Comparison of ENCODE assay signal across 8 cellular contexts in genomic region chr3:68876112-68876713, GRCh38. TPM values are rescaled to one million over a fixed set of nuclear protein-coding genes. Genes with fewer than 3 reads are reported as not detected.
DNase-seq lines count a peak whose midpoint lies in the region; ATAC-seq, FAIRE-seq and TF ChIP-seq lines count a peak whose summit lies in the region.

No MANE protein-coding gene starts in this region.

- H2AFZ ChIP-seq in fibroblast of lung (ENCODE audit: low read length) (no peak overlapping the region), neural progenitor cell (replicated peaks) (no peak overlapping the region)

- H3K36me3 Mint-ChIP-seq in CD4-positive, CD25-positive, alpha-beta regulatory T cell = no peaks in the 10 kb centered on the region
- H3K36me3 Mint-ChIP-seq in neural progenitor cell = no peaks in the 10 kb centered on the region

- no peak overlapping the region for H3K27ac Mint-ChIP-seq in CD4-positive, CD25-positive, alpha-beta regulatory T cell
- H3K27ac Mint-ChIP-seq in neural progenitor cell = no peak overlapping the region

- H3K4me2 ChIP-seq in fibroblast of lung (ENCODE audit: extremely low read depth, insufficient read depth, low read length) (no peak overlapping the region), neural progenitor cell (no peak overlapping the region)

- H4K20me1 ChIP-seq in fibroblast of lung (ENCODE audit: control insufficient read depth, extremely low read depth, insufficient read depth, low read length) (no peaks in the 10 kb centered on the region), neural progenitor cell (ENCODE audit: low read depth) (no peaks in the 10 kb centered on the region)

- peak; percentile 92 to 94 for TF ChIP-seq CTCF in fibroblast of lung (conservative IDR thresholded peaks at IDR 0.05 in 1 of 2, IDR thresholded peaks at IDR 0.05 in 1 of 2; ENCODE audit: low read depth in 1 of 2, low read length in 2 of 2)
- TF ChIP-seq CTCF in neural progenitor cell (IDR thresholded peaks at IDR 0.05) = peak; percentile 97

- no peak overlapping the region for H3K4me3 Mint-ChIP-seq in CD4-positive, CD25-positive, alpha-beta regulatory T cell
- H3K4me3 Mint-ChIP-seq in neural progenitor cell = no peak overlapping the region

- DNase-seq in CD4-positive, CD25-positive, alpha-beta regulatory T cell = peak; percentile 1 to 73 (median 60)
- DNase-seq in NCI-H1417 (lab: John Stamatoyannopoulos, UW) (peak; percentile 51 to 80 (median 57)), fibroblast of lung (ENCODE audit: low read depth in 2 of 2) (peak; percentile 50 to 80), neural progenitor cell (ENCODE audit: low spot score) (peak; percentile 67), GOT3 (lab: John Stamatoyannopoulos, UW) (no peak)

- H3K79me2 ChIP-seq in fibroblast of lung (ENCODE audit: control insufficient read depth, insufficient read depth, low read length) (no peaks in the 10 kb centered on the region), neural progenitor cell (ENCODE audit: low read depth) (no peaks in the 10 kb centered on the region)

- H3K27me3 Mint-ChIP-seq in CD4-positive, CD25-positive, alpha-beta regulatory T cell = peaks cover 17% of the 10 kb centered on the region
- peaks cover 6% of the 10 kb centered on the region for H3K27me3 Mint-ChIP-seq in neural progenitor cell (ENCODE audit: insufficient read depth, low read depth)

- H3F3A ChIP-seq in neural progenitor cell (ENCODE audit: low read depth) = no peaks in the 10 kb centered on the region

- H3K36me3 ChIP-seq in CD4-positive, CD25-positive, alpha-beta regulatory T cell (ENCODE audit: control insufficient read depth, insufficient read depth, low read length) = no peaks in the 10 kb centered on the region
- H3K36me3 ChIP-seq in fibroblast of lung (ENCODE audit: control insufficient read depth, insufficient read depth, low read length) = no peaks in the 10 kb centered on the region
- no peaks in the 10 kb centered on the region for H3K36me3 ChIP-seq in neural progenitor cell

- H3K4me1 Mint-ChIP-seq in CD4-positive, CD25-positive, alpha-beta regulatory T cell = no peaks in the 10 kb centered on the region
- peaks cover 8% of the 10 kb centered on the region for H3K4me1 Mint-ChIP-seq in neural progenitor cell

- ATAC-seq in CD4-positive, CD25-positive, alpha-beta regulatory T cell (ENCODE audit: low read depth in 2 of 2) = no peak
- ATAC-seq in GM18502 (IDR thresholded peaks at IDR 0.05; ENCODE audit: poor library complexity, unreplicated experiment) (peak; percentile 85), HG02852 (IDR thresholded peaks at IDR 0.05; ENCODE audit: unreplicated experiment) (peak; percentile 84)

- peaks cover 0 to 7% (median 0%) of the 10 kb centered on the region in 7 donors for H3K9me3 Mint-ChIP-seq in CD4-positive, CD25-positive, alpha-beta regulatory T cell
- H3K9me3 Mint-ChIP-seq in neural progenitor cell = no peaks in the 10 kb centered on the region

- FAIRE-seq in TTC549 (lab: Jason Lieb, UNC) = peak; percentile 84

- H3K4me1 ChIP-seq in CD4-positive, CD25-positive, alpha-beta regulatory T cell (ENCODE audit: control insufficient read depth, insufficient read depth, low read length, poor library complexity, severe bottlenecking) = no peaks in the 10 kb centered on the region
- H3K4me1 ChIP-seq in fibroblast of lung (ENCODE audit: control insufficient read depth, extremely low read depth, insufficient read depth, low read length) (no peaks in the 10 kb centered on the region), neural progenitor cell (no peaks in the 10 kb centered on the region)

- H3K4me3 ChIP-seq in CD4-positive, CD25-positive, alpha-beta regulatory T cell (ENCODE audit: low read depth, low read length) = no peak overlapping the region
- H3K4me3 ChIP-seq in fibroblast of lung (replicated peaks in 1 of 4; ENCODE audit: control extremely low read depth in 1 of 4, insufficient read depth in 1 of 4, low read depth in 3 of 4, low read length in 4 of 4) (no peak overlapping the region), neural progenitor cell (no peak overlapping the region)

- no peaks in the 10 kb centered on the region for H3K9me3 ChIP-seq in CD4-positive, CD25-positive, alpha-beta regulatory T cell (ENCODE audit: control insufficient read depth in 2 of 2, low read length in 2 of 2)
- H3K9me3 ChIP-seq in fibroblast of lung (ENCODE audit: control insufficient read depth, insufficient read depth, low read depth, low read length) (no peaks in the 10 kb centered on the region), neural progenitor cell (ENCODE audit: low read depth) (no peaks in the 10 kb centered on the region)

- H3K9ac ChIP-seq in fibroblast of lung (ENCODE audit: insufficient read depth, low read length) (no peak overlapping the region), neural progenitor cell (no peak overlapping the region)

- no peaks in the 10 kb centered on the region for H3K27me3 ChIP-seq in CD4-positive, CD25-positive, alpha-beta regulatory T cell (ENCODE audit: control insufficient read depth, insufficient read depth, low read length)
- H3K27me3 ChIP-seq in fibroblast of lung (ENCODE audit: control insufficient read depth, insufficient read depth, low read length) (no peaks in the 10 kb centered on the region), neural progenitor cell (no peaks in the 10 kb centered on the region)

- no peak overlapping the region for H3K27ac ChIP-seq in CD4-positive, CD25-positive, alpha-beta regulatory T cell (ENCODE audit: insufficient read depth, low read length, poor library complexity, severe bottlenecking)
- H3K27ac ChIP-seq in fibroblast of lung (ENCODE audit: insufficient read depth, low read length) (no peak overlapping the region), neural progenitor cell (no peak overlapping the region)

RNA-seq across cellular contexts. Expression of gene TAFA4, which starts 56.1 kb away (rescaled TPM):
- not detected for total RNA-seq in CD4-positive, CD25-positive, alpha-beta regulatory T cell
- not detected for polyA plus RNA-seq in CD4-positive, CD25-positive, alpha-beta regulatory T cell
- total RNA-seq in fibroblast of lung = not detected in 2 replicates
- not detected in 2 replicates for polyA plus RNA-seq in fibroblast of lung
- not detected in 2 replicates for polyA plus RNA-seq in fibroblast of lung (2012)
- not detected in 2 replicates for polyA minus RNA-seq in fibroblast of lung (ENCODE audit: low replicate concordance)
- 0.50 and 1.9 TPM in 2 replicates for total RNA-seq in neural progenitor cell (ENCODE audit: low replicate concordance)

Comparison
In these comparisons a context has a peak if more than half of its experiments do, and no peak if none do; other contexts are left out.
1. ATAC-seq: peak in GM18502 (single experiment) and HG02852 (single experiment); none in CD4-positive, CD25-positive, alpha-beta regulatory T cell (0 of 2).